In genomic region chr3:146161725-146162047, GRCh38 we compare ENCODE assay signal across 8 cellular contexts.
DNase-seq lines count a peak whose midpoint lies in the region; ATAC-seq lines count a peak whose summit lies in the region.

No MANE protein-coding gene starts in this region.

- no peaks in the 10 kb centered on the region for H3K9me3 ChIP-seq in mucosa of stomach (ENCODE audit: control insufficient read depth, low read length)

- H3K27me3 ChIP-seq in mucosa of stomach (ENCODE audit: control insufficient read depth, insufficient read depth, low read length), result peaks cover 11% of the 10 kb centered on the region

- peak; percentile 24 for DNase-seq in COLO668 (lab: John Stamatoyannopoulos, UW; ENCODE audit: unreplicated experiment)
- DNase-seq in NCI-H146 (lab: John Stamatoyannopoulos, UW), result peak; percentile 73
- peak; percentile 50 for DNase-seq in ecto neural progenitor cell (ENCODE audit: low spot score)
- DNase-seq in globus pallidus (ENCODE audit: low spot score), result no peak
- no peak for DNase-seq in amniotic stem cell (lab: John Stamatoyannopoulos, UW)

- peak overlapping the region; percentile 66 for H3K9ac ChIP-seq in mucosa of stomach (ENCODE audit: low read length)

- ATAC-seq in GM21786 (IDR thresholded peaks at IDR 0.05; ENCODE audit: unreplicated experiment) (no peak), GM18517 (IDR thresholded peaks at IDR 0.05; ENCODE audit: unreplicated experiment) (no peak)

- peak overlapping the region; percentile 65 for H3K4me3 ChIP-seq in mucosa of stomach (ENCODE audit: low read length)

- H3K4me1 ChIP-seq in mucosa of stomach (ENCODE audit: control insufficient read depth, insufficient read depth, low read length), result peaks cover 12% of the 10 kb centered on the region

- no peaks in the 10 kb centered on the region for H3K36me3 ChIP-seq in mucosa of stomach (ENCODE audit: control insufficient read depth, insufficient read depth, low read length)

Comparison
In these comparisons a context has a peak if more than half of its experiments do, and no peak if none do; other contexts are left out.
1. DNase-seq: peak in COLO668 (single experiment), NCI-H146 (single experiment) and ecto neural progenitor cell (single experiment); none in globus pallidus (single experiment) and amniotic stem cell (single experiment).